15 cellular contexts compared by ENCODE assay signal in the genomic region with DNA sequence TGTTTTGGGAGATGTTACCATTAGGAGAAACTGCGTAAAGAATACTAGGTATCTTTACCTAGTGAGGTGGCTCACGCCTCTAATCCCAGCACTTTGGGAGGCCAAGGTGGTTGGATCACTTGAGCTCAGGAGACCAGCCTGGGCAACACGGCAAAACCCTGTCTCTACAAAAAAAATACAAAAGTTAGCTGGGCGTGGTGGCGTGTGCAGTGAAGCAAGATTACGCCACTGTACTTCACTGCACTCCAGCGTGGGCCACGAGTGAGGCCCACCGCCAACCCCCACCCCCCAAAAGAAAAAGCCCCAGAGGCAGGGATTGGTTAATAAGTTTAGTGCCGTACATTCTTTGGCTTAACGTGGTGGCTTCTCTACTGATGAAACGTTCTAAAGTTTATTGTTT. TPM values are rescaled to one million over a fixed set of nuclear protein-coding genes. Genes with fewer than 3 reads are reported as not detected.
"Had no signal": no experiment of that assay in that cellular context is flagged by ENCODE, and none has a peak within 500 bp of the region (broad histone marks: within the 10 kb centered on the region; RNA-seq: fewer than 3 reads in every experiment).

No MANE protein-coding gene starts in this region.

- H3K4me1 ChIP-seq: colonic mucosa, psoas muscle, sigmoid colon had no signal

- ATAC-seq: naive thymus-derived CD4-positive, alpha-beta T cell; psoas muscle; stimulated activated naive CD8-positive, alpha-beta T cell treated with anti-CD3 and anti-CD28 coated beads, Interleukin-15, Interleukin-2, amounts not matched to agents 100 U/mL and 50 U/mL, for 24 hours; T-cell had no signal

- H3K9me3 ChIP-seq: colonic mucosa, psoas muscle, sigmoid colon, suprapubic skin had no signal

- H3K27ac Mint-ChIP-seq: activated T-helper 1 cell treated with anti-CD3 and anti-CD28 coated beads, Interleukin-12 subunit alpha, Interleukin-12 subunit beta, Interleukin-2, Interleukin-4 antibody, amounts not matched to agents 30 ng/mL and 10 ng/mL and 1 ng/mL, durations not matched to agents 14 hours and 24 hours and 36 hours; T-cell had no signal

- H3K27ac ChIP-seq: colonic mucosa, psoas muscle, sigmoid colon, suprapubic skin had no signal

- H3K4me3 ChIP-seq: colonic mucosa, lung, psoas muscle, sigmoid colon, suprapubic skin had no signal

- H3K27me3 ChIP-seq: colonic mucosa, sigmoid colon had no signal

- H3K36me3 ChIP-seq: colonic mucosa, sigmoid colon, suprapubic skin had no signal

- H3K9me3 Mint-ChIP-seq: activated T-helper 1 cell treated with anti-CD3 and anti-CD28 coated beads, Interleukin-12 subunit alpha, Interleukin-12 subunit beta, Interleukin-2, Interleukin-4 antibody, amounts not matched to agents 30 ng/mL and 10 ng/mL and 1 ng/mL, durations not matched to agents 14 hours and 24 hours and 36 hours; naive thymus-derived CD4-positive, alpha-beta T cell; T-cell had no signal

- H3K4me3 Mint-ChIP-seq: activated T-helper 1 cell treated with anti-CD3 and anti-CD28 coated beads, Interleukin-12 subunit alpha, Interleukin-12 subunit beta, Interleukin-2, Interleukin-4 antibody, amounts not matched to agents 30 ng/mL and 10 ng/mL and 1 ng/mL, durations not matched to agents 14 hours and 24 hours and 36 hours; naive thymus-derived CD4-positive, alpha-beta T cell; T-cell had no signal

- DNase-seq: activated CD4-positive, alpha-beta T cell treated with anti-CD3 and anti-CD28 coated beads for 48 hours; activated naive CD4-positive, alpha-beta T cell; colonic mucosa; effector CD4-positive, alpha-beta T cell; kidney glomerular epithelial cell; naive thymus-derived CD4-positive, alpha-beta T cell; psoas muscle; sigmoid colon; stimulated activated CD4-positive, alpha-beta T cell treated with anti-CD3 and anti-CD28 coated beads, Interleukin-2, amount 100 ng/mL, for 24 hours; stimulated activated naive CD8-positive, alpha-beta T cell treated with anti-CD3 and anti-CD28 coated beads, Interleukin-15, Interleukin-2, amounts not matched to agents 100 U/mL and 50 U/mL, for 24 hours; T-cell had no signal

- H3K36me3 Mint-ChIP-seq: naive thymus-derived CD4-positive, alpha-beta T cell; T-cell had no signal

RNA-seq across cellular contexts. Expression of a gene that starts 23.5 kb away (rescaled TPM):
- total RNA-seq: cardiac septum, psoas muscle, sigmoid colon, suprapubic skin had no signal
- polyA plus RNA-seq: naive thymus-derived CD4-positive, alpha-beta T cell; sigmoid colon had no signal
